ENCODE assay signal across 12 cellular contexts in genomic region chr14:96514694-96515093, GRCh38. TPM values are rescaled to one million over a fixed set of nuclear protein-coding genes. Genes with fewer than 3 reads are reported as not detected.
DNase-seq lines count a peak whose midpoint lies in the region; ATAC-seq and TF ChIP-seq lines count a peak whose summit lies in the region.
"Had no signal": no experiment of that assay in that cellular context is flagged by ENCODE, and none has a peak within 500 bp of the region (broad histone marks: within the 10 kb centered on the region; RNA-seq: fewer than 3 reads in every experiment).

No MANE protein-coding gene starts in this region.

- TF ChIP-seq CTCF in SU-DHL-6 (IDR thresholded peaks at IDR 0.05; ENCODE audit: insufficient read depth, low read length, poor library complexity, severe bottlenecking) (no peak), transverse colon (IDR thresholded peaks at IDR 0.05) (no peak), suprapubic skin (IDR thresholded peaks at IDR 0.05) (no peak)

- no peaks in the 10 kb centered on the region for H3K27me3 Mint-ChIP-seq in activated naive CD8-positive, alpha-beta T cell
- no peaks in the 10 kb centered on the region for H3K27me3 Mint-ChIP-seq in activated naive CD8-positive, alpha-beta T cell treated with anti-CD3 and anti-CD28 coated beads for 36 hours
- no peaks in the 10 kb centered on the region for H3K27me3 Mint-ChIP-seq in activated CD4-positive, alpha-beta T cell treated with anti-CD3 and anti-CD28 coated beads, Interleukin-2, amount 10 ng/mL, durations not matched to agents 24 days and 14 days
- H3K27me3 Mint-ChIP-seq: activated T-cell treated with anti-CD3 and anti-CD28 coated beads, Interleukin-2, amount 50 U/mL, for 24 hours had no signal

- intact Hi-C loops in activated CD4-positive, alpha-beta T cell treated with anti-CD3 and anti-CD28 coated beads, Interleukin-2, amount 10 ng/mL, durations not matched to agents 24 days and 14 days (cut with micrococcal nuclease), result no loop called here
- intact Hi-C loops in transverse colon (cut with DNase I; ENCODE audit: low total_unique reads), result no loop called here

- no peak overlapping the region for H3K4me3 Mint-ChIP-seq in activated naive CD8-positive, alpha-beta T cell
- H3K4me3 Mint-ChIP-seq in activated naive CD8-positive, alpha-beta T cell treated with anti-CD3 and anti-CD28 coated beads for 36 hours, result no peak overlapping the region
- H3K4me3 Mint-ChIP-seq in activated CD4-positive, alpha-beta T cell treated with anti-CD3 and anti-CD28 coated beads, Interleukin-2, amount 10 ng/mL, durations not matched to agents 24 days and 14 days, result no peak overlapping the region
- H3K4me3 Mint-ChIP-seq: activated T-cell treated with anti-CD3 and anti-CD28 coated beads, Interleukin-2, amount 50 U/mL, for 24 hours had no signal

- H3K4me3 ChIP-seq in SU-DHL-6 (ENCODE audit: insufficient read depth, low read length, poor library complexity, severe bottlenecking), result no peak overlapping the region
- H3K4me3 ChIP-seq in transverse colon, result no peak overlapping the region
- H3K4me3 ChIP-seq in suprapubic skin, result no peak overlapping the region
- H3K4me3 ChIP-seq: thyroid gland had no signal

- peaks cover 16% of the 10 kb centered on the region for H3F3A ChIP-seq in SU-DHL-6 (ENCODE audit: insufficient read depth)

- in situ Hi-C loops in ACHN (cut with HindIII; ENCODE audit: low pct_ligation_motif_present, low pct_unique_long_range_greater_than_20kb, low sequenced_read_pairs) (no loop called here), transverse colon (cut with MboI; ENCODE audit: low pct_ligation_motif_present in 1 of 4, low pct_unique_long_range_greater_than_20kb in 1 of 4, low sequenced_read_pairs in 3 of 4) (no loop called here)

- WGBS in transverse colon (ENCODE audit: low coverage in 1 of 2), 2 donors, result 66 to 80% methylated on average over 3 of the region's 3 CpGs
- 82% methylated on average over 3 of the region's 3 CpGs for WGBS in suprapubic skin

- no peaks in the 10 kb centered on the region for H3K9me3 ChIP-seq in SU-DHL-6 (ENCODE audit: insufficient read depth, low read length)
- H3K9me3 ChIP-seq in transverse colon, result no peaks in the 10 kb centered on the region
- H3K9me3 ChIP-seq in suprapubic skin, result no peaks in the 10 kb centered on the region
- H3K9me3 ChIP-seq: thyroid gland had no signal

- H3K4me2 ChIP-seq in SU-DHL-6 (ENCODE audit: low read depth, low read length, poor library complexity, severe bottlenecking), result peak overlapping the region; percentile 39

- peaks cover 100% of the 10 kb centered on the region for H3K79me2 ChIP-seq in SU-DHL-6 (ENCODE audit: insufficient read depth, low read length)

- H3K27ac Mint-ChIP-seq in activated naive CD8-positive, alpha-beta T cell, result peak overlapping the region; percentile 50
- H3K27ac Mint-ChIP-seq in activated naive CD8-positive, alpha-beta T cell treated with anti-CD3 and anti-CD28 coated beads for 36 hours, result no peak overlapping the region
- no peak overlapping the region for H3K27ac Mint-ChIP-seq in activated CD4-positive, alpha-beta T cell treated with anti-CD3 and anti-CD28 coated beads, Interleukin-2, amount 10 ng/mL, durations not matched to agents 24 days and 14 days
- H3K27ac Mint-ChIP-seq: activated T-cell treated with anti-CD3 and anti-CD28 coated beads, Interleukin-2, amount 50 U/mL, for 24 hours had no signal

- no peaks in the 10 kb centered on the region for H3K9me3 Mint-ChIP-seq in activated naive CD8-positive, alpha-beta T cell (ENCODE audit: low read depth)
- no peaks in the 10 kb centered on the region for H3K9me3 Mint-ChIP-seq in activated naive CD8-positive, alpha-beta T cell treated with anti-CD3 and anti-CD28 coated beads for 36 hours
- no peaks in the 10 kb centered on the region for H3K9me3 Mint-ChIP-seq in activated CD4-positive, alpha-beta T cell treated with anti-CD3 and anti-CD28 coated beads, Interleukin-2, amount 10 ng/mL, durations not matched to agents 24 days and 14 days
- H3K9me3 Mint-ChIP-seq: activated T-cell treated with anti-CD3 and anti-CD28 coated beads, Interleukin-2, amount 50 U/mL, for 24 hours had no signal

- H3K27me3 ChIP-seq in SU-DHL-6 (ENCODE audit: low read length) (no peaks in the 10 kb centered on the region), transverse colon (no peaks in the 10 kb centered on the region), suprapubic skin (no peaks in the 10 kb centered on the region)
- H3K27me3 ChIP-seq: thyroid gland had no signal

- H4K20me1 ChIP-seq in SU-DHL-6 (ENCODE audit: low read depth, low read length), result peaks cover 81% of the 10 kb centered on the region

- TF ChIP-seq EP300 in transverse colon (IDR thresholded peaks at IDR 0.05; ENCODE audit: low read depth) (no peak), suprapubic skin (IDR thresholded peaks at IDR 0.05) (no peak)

- peak; percentile 35 for ATAC-seq in HG02759 (IDR thresholded peaks at IDR 0.05; ENCODE audit: unreplicated experiment)
- ATAC-seq: activated CD4-positive, CD25-positive, alpha-beta regulatory T cell treated with anti-CD3 and anti-CD28 coated beads, Interleukin-2, amount 50 U/mL, for 24 hours had no signal

- no peak for TF ChIP-seq POLR2A in transverse colon (IDR thresholded peaks at IDR 0.05)
- no peak for TF ChIP-seq POLR2A in suprapubic skin (IDR thresholded peaks at IDR 0.05)

- no peak for DNase-seq in activated naive CD8-positive, alpha-beta T cell treated with anti-CD3 and anti-CD28 coated beads for 36 hours
- DNase-seq in activated CD4-positive, alpha-beta T cell treated with anti-CD3 and anti-CD28 coated beads, Interleukin-2, amount 10 ng/mL, durations not matched to agents 24 days and 14 days, result no peak
- no peak for DNase-seq in ACHN
- no peak for DNase-seq in transverse colon
- DNase-seq in suprapubic skin (ENCODE audit: low spot score in 2 of 2), result no peak
- DNase-seq: activated T-cell treated with anti-CD3 and anti-CD28 coated beads, Interleukin-2, amount 50 U/mL, for 24 hours; occipital lobe; thyroid gland had no signal

- H3K4me1 Mint-ChIP-seq in activated naive CD8-positive, alpha-beta T cell (ENCODE audit: low read depth), result peaks cover 84% of the 10 kb centered on the region
- peaks cover 68% of the 10 kb centered on the region for H3K4me1 Mint-ChIP-seq in activated naive CD8-positive, alpha-beta T cell treated with anti-CD3 and anti-CD28 coated beads for 36 hours
- H3K4me1 Mint-ChIP-seq in activated CD4-positive, alpha-beta T cell treated with anti-CD3 and anti-CD28 coated beads, Interleukin-2, amount 10 ng/mL, durations not matched to agents 24 days and 14 days, result peaks cover 38% of the 10 kb centered on the region

- peak overlapping the region; percentile 21; the same call in 1 of the 2 replicates for H3K27ac ChIP-seq in SU-DHL-6 (ENCODE audit: low read depth, low read length)
- no peak overlapping the region for H3K27ac ChIP-seq in transverse colon
- no peak overlapping the region for H3K27ac ChIP-seq in suprapubic skin
- H3K27ac ChIP-seq: thyroid gland had no signal

- H3K36me3 Mint-ChIP-seq in activated naive CD8-positive, alpha-beta T cell, result no peaks in the 10 kb centered on the region
- no peaks in the 10 kb centered on the region for H3K36me3 Mint-ChIP-seq in activated naive CD8-positive, alpha-beta T cell treated with anti-CD3 and anti-CD28 coated beads for 36 hours
- peaks cover under 1% of the 10 kb centered on the region for H3K36me3 Mint-ChIP-seq in activated CD4-positive, alpha-beta T cell treated with anti-CD3 and anti-CD28 coated beads, Interleukin-2, amount 10 ng/mL, durations not matched to agents 24 days and 14 days (ENCODE audit: low read depth)

- no peaks in the 10 kb centered on the region for H3K9me2 ChIP-seq in SU-DHL-6 (replicated peaks; ENCODE audit: insufficient read depth, low read length)

- no peak overlapping the region for H2AFZ ChIP-seq in SU-DHL-6 (ENCODE audit: low read depth, low read length, severe bottlenecking)

- H3K36me3 ChIP-seq in SU-DHL-6 (ENCODE audit: low read length), result no peaks in the 10 kb centered on the region
- no peaks in the 10 kb centered on the region for H3K36me3 ChIP-seq in transverse colon
- H3K36me3 ChIP-seq in suprapubic skin, result no peaks in the 10 kb centered on the region
- H3K36me3 ChIP-seq: thyroid gland had no signal

- no peak overlapping the region for H3K9ac ChIP-seq in SU-DHL-6 (ENCODE audit: low read length)

- H3K4me1 ChIP-seq in transverse colon (peaks cover 8 to 80% (median 39%) of the 10 kb centered on the region in 4 donors), suprapubic skin (peaks cover 52% of the 10 kb centered on the region)

RNA-seq across cellular contexts. Expression of gene PAPOLA, which starts 12.5 kb away (rescaled TPM):
- total RNA-seq in activated naive CD8-positive, alpha-beta T cell treated with anti-CD3 and anti-CD28 coated beads for 36 hours, result 100 to 1,000 TPM; 192 to 193 TPM
- total RNA-seq in activated CD4-positive, alpha-beta T cell treated with anti-CD3 and anti-CD28 coated beads, Interleukin-2, amount 10 ng/mL, durations not matched to agents 24 days and 14 days, result 204 and 210 TPM in 2 replicates
- total RNA-seq in transverse colon (100 to 1,000 TPM; 166 to 231 (median 193) TPM), suprapubic skin (100 to 1,000 TPM in 2 of 4 donors, 10 to 100 TPM in 2; 76.6 to 250 (median 110) TPM)
